Comparison of ENCODE assay signal across 8 cellular contexts in genomic region chr17:50559674-50560184, GRCh38. TPM values are rescaled to one million over a fixed set of nuclear protein-coding genes. Genes with fewer than 3 reads are reported as not detected.
DNase-seq lines count a peak whose midpoint lies in the region; ATAC-seq and TF ChIP-seq lines count a peak whose summit lies in the region.

No MANE protein-coding gene starts in this region.

- peaks cover 29% of the 10 kb centered on the region for H3K4me1 ChIP-seq in body of pancreas

- no peak overlapping the region for H3K27ac ChIP-seq in body of pancreas

- TF ChIP-seq CTCF in body of pancreas (IDR thresholded peaks at IDR 0.05): no peak

- ATAC-seq in body of pancreas: peak; percentile 30

- no peak for TF ChIP-seq POLR2A in body of pancreas (IDR thresholded peaks at IDR 0.05)

- no peaks in the 10 kb centered on the region for H3K9me3 ChIP-seq in body of pancreas

- WGBS in body of pancreas, 2 donors: 1 to 12% methylated on average over 6 to 27 of the region's 27 CpGs

- no peak overlapping the region for H3K4me3 ChIP-seq in body of pancreas

- no peaks in the 10 kb centered on the region for H3K36me3 ChIP-seq in body of pancreas (replicated peaks in 1 of 2; ENCODE audit: insufficient read depth in 1 of 2, low read depth in 2 of 2)

- intact Hi-C loops in body of pancreas (cut with DNase I): loop anchor here (10.0 kb wide), 1 partner anchor 285 kb away; no protein-coding TSS in a partner anchor

- DNase-seq in NCI-H524 (lab: John Stamatoyannopoulos, UW): peak; percentile 12 to 49
- no peak for DNase-seq in NCI-H524 treated with DMSO at 0.1 percent for 48 hours (lab: John Stamatoyannopoulos, UW)
- DNase-seq in NCI-H69 (lab: John Stamatoyannopoulos, UW): peak; percentile 70
- peak; percentile 40 to 58 (median 54) for DNase-seq in body of pancreas
- peak; percentile 84 for DNase-seq in iPS-NIHi7 (ENCODE audit: extremely low spot score)
- DNase-seq in stimulated activated CD4-positive, alpha-beta T cell treated with anti-CD3 and anti-CD28 coated beads, Interleukin-4, amount 100 ng/mL, for 1 hour: peak; percentile 28
- DNase-seq in C1 segment of cervical spinal cord (lab: John Stamatoyannopoulos, UW): no peak
- no peak for DNase-seq in occipital lobe (lab: John Stamatoyannopoulos, UW)

- H3K27me3 ChIP-seq in body of pancreas: peaks cover 0 to 23% of the 10 kb centered on the region in 2 donors

RNA-seq across cellular contexts. Expression of gene CACNA1G, which starts 0.8 kb away (rescaled TPM):
- total RNA-seq in body of pancreas (under 1 TPM; 0.26 to 0.33 TPM), occipital lobe (20.1 TPM)

RNA-seq across cellular contexts. Expression of gene SPATA20, which starts 12.8 kb away (rescaled TPM):
- total RNA-seq in body of pancreas (10 to 100 TPM; 65.6 to 75.2 TPM), occipital lobe (16.2 TPM)

RNA-seq across cellular contexts. Expression of gene EPN3, which starts 27.2 kb away (rescaled TPM):
- total RNA-seq in body of pancreas: 10 to 100 TPM; 11.9 to 20.1 TPM
- total RNA-seq in occipital lobe: 0.31 TPM

RNA-seq across cellular contexts. Expression of gene MYCBPAP, which starts 51.5 kb away (rescaled TPM):
- under 1 TPM in 1 of 2 donors, not detected in 1; 0.33 TPM for total RNA-seq in body of pancreas
- 2.0 TPM for total RNA-seq in occipital lobe

Comparison
In these comparisons a context has a peak if more than half of its experiments do, and no peak if none do; other contexts are left out.
1. DNase-seq: peak in NCI-H524 (2 of 2), NCI-H69 (single experiment), body of pancreas (4 of 4), iPS-NIHi7 (single experiment) and stimulated activated CD4-positive, alpha-beta T cell treated with anti-CD3 and anti-CD28 coated beads, Interleukin-4, amount 100 ng/mL, for 1 hour (single experiment); none in NCI-H524 treated with DMSO at 0.1 percent for 48 hours (single experiment), C1 segment of cervical spinal cord (0 of 14) and occipital lobe (single experiment).
2. RNA of gene CACNA1G, which starts 0.8 kb away (total RNA-seq): 20.1 TPM in occipital lobe (single experiment); 0.26 to 0.33 TPM in body of pancreas; every median in the first group is over 10 times any median in the second.